ENCODE assay signal across 20 cellular contexts in genomic region chr7:150996289-150997074, GRCh38. TPM values are rescaled to one million over a fixed set of nuclear protein-coding genes. Genes with fewer than 3 reads are reported as not detected.
DNase-seq lines count a peak whose midpoint lies in the region; ATAC-seq and TF ChIP-seq lines count a peak whose summit lies in the region.
"Had no signal": no experiment of that assay in that cellular context is flagged by ENCODE, and none has a peak within 500 bp of the region (broad histone marks: within the 10 kb centered on the region; RNA-seq: fewer than 3 reads in every experiment).

No MANE protein-coding gene starts in this region.

- CTCF ChIA-PET in activated naive CD4-positive, alpha-beta T cell treated with anti-CD3 and anti-CD28 coated beads, Interleukin-2, amount 10 ng/mL, durations not matched to agents 7 days and 5 days (lab: Charles Lee), result interaction anchor here (1.7 to 2.0 kb wide), 2 partner anchors 10 to 22 kb away, joined by 4 to 9 read pairs; no protein-coding TSS in a partner anchor
- CTCF ChIA-PET in HEK293 (lab: Yijun Ruan, JAX) (interaction anchor here (0.6 kb wide), 1 partner anchor 1195 kb away, joined by 8 read pairs; no protein-coding TSS in a partner anchor), WTC11 (lab: Charles Lee) (interaction anchor here (0.6 to 5.5 kb wide), 9 partner anchors 11 to 98 kb away, joined by 3 to 61 read pairs (median 3); no protein-coding TSS in a partner anchor)

- no peaks in the 10 kb centered on the region for H3K36me3 ChIP-seq in HEK293 (ENCODE audit: control insufficient read depth in 2 of 2, insufficient read depth in 1 of 2, low read length in 2 of 2)
- H3K36me3 ChIP-seq: tibial artery had no signal

- H3K4me1 Mint-ChIP-seq in activated naive CD4-positive, alpha-beta T cell treated with anti-CD3 and anti-CD28 coated beads, Interleukin-2, amount 10 ng/mL, durations not matched to agents 7 days and 5 days, result peaks cover 51% of the 10 kb centered on the region
- peaks cover 12% of the 10 kb centered on the region for H3K4me1 Mint-ChIP-seq in WTC11
- H3K4me1 Mint-ChIP-seq in naive thymus-derived CD8-positive, alpha-beta T cell, result peaks cover 20 to 58% (median 49%) of the 10 kb centered on the region in 4 donors

- no peaks in the 10 kb centered on the region for H3K9me3 ChIP-seq in HEK293 (ENCODE audit: control insufficient read depth, insufficient read depth, low read depth, low read length)

- H3K4me3 Mint-ChIP-seq in activated naive CD4-positive, alpha-beta T cell treated with anti-CD3 and anti-CD28 coated beads, Interleukin-2, amount 10 ng/mL, durations not matched to agents 7 days and 5 days, result peak overlapping the region; percentile 33
- H3K4me3 Mint-ChIP-seq in WTC11, result no peak overlapping the region
- H3K4me3 Mint-ChIP-seq in naive thymus-derived CD8-positive, alpha-beta T cell, result peak overlapping the region in 2 of 10 donors; percentile 19 to 32
- H3K4me3 Mint-ChIP-seq: activated CD4-positive, alpha-beta memory T cell treated with anti-CD3 and anti-CD28 coated beads, Interleukin-2, amount 10 ng/mL, durations not matched to agents 7 days and 5 days had no signal

- H3K27me3 Mint-ChIP-seq in activated naive CD4-positive, alpha-beta T cell treated with anti-CD3 and anti-CD28 coated beads, Interleukin-2, amount 10 ng/mL, durations not matched to agents 7 days and 5 days, result peaks cover 9% of the 10 kb centered on the region
- H3K27me3 Mint-ChIP-seq in WTC11 (ENCODE audit: low read depth), result peaks cover 2% of the 10 kb centered on the region; the same call in 1 of the 2 replicates
- peaks cover 0 to 3% (median 0%) of the 10 kb centered on the region in 5 donors for H3K27me3 Mint-ChIP-seq in naive thymus-derived CD8-positive, alpha-beta T cell
- H3K27me3 Mint-ChIP-seq: activated CD4-positive, alpha-beta memory T cell treated with anti-CD3 and anti-CD28 coated beads, Interleukin-2, amount 10 ng/mL, durations not matched to agents 7 days and 5 days had no signal

- POLR2A ChIA-PET in HEK293 (lab: Yijun Ruan, JAX) (no interaction called here), WTC11 (lab: Charles Lee) (interaction anchor here (0.9 kb wide), 1 partner anchor 17 kb away, joined by 3 read pairs; no protein-coding TSS in a partner anchor)
- POLR2A ChIA-PET in naive thymus-derived CD8-positive, alpha-beta T cell (lab: Charles Lee), result interaction anchor here (1.0 to 3.6 kb wide), 3 partner anchors 11 to 61 kb away, joined by 3 to 17 read pairs (median 5); no protein-coding TSS in a partner anchor

- no peak overlapping the region for H3K27ac ChIP-seq in HEK293 (ENCODE audit: extremely low read depth, low read depth, low read length)
- H3K27ac ChIP-seq: parathyroid adenoma, skin epidermis, tibial artery had no signal

- H3K27ac Mint-ChIP-seq in activated naive CD4-positive, alpha-beta T cell treated with anti-CD3 and anti-CD28 coated beads, Interleukin-2, amount 10 ng/mL, durations not matched to agents 7 days and 5 days, result no peak overlapping the region
- H3K27ac Mint-ChIP-seq in WTC11, result no peak overlapping the region
- H3K27ac Mint-ChIP-seq in naive thymus-derived CD8-positive, alpha-beta T cell, result peak overlapping the region in 1 of 10 donors; percentile 43
- H3K27ac Mint-ChIP-seq: activated CD4-positive, alpha-beta memory T cell treated with anti-CD3 and anti-CD28 coated beads, Interleukin-2, amount 10 ng/mL, durations not matched to agents 7 days and 5 days; activated T-helper 2 cell treated with anti-CD3 and anti-CD28 coated beads, Interferon-gamma antibody, Interleukin-2, Interleukin-4, amounts not matched to agents 10 μg/mL and 5 μg/mL and 100 μg/mL, durations not matched to agents 14 hours and 24 hours and 36 hours had no signal

- ATAC-seq in WTC11, result peak; percentile 2; the same call in 1 of the 2 replicates
- ATAC-seq in naive thymus-derived CD8-positive, alpha-beta T cell, result peak; percentile 26 to 40
- ATAC-seq in GM19397 (IDR thresholded peaks at IDR 0.05; ENCODE audit: unreplicated experiment), result no peak

- no peak overlapping the region for H3K4me3 ChIP-seq in HEK293 (ENCODE audit: low read depth, low read length)
- H3K4me3 ChIP-seq: skin epidermis, tibial artery had no signal

- H3K9me3 Mint-ChIP-seq in activated naive CD4-positive, alpha-beta T cell treated with anti-CD3 and anti-CD28 coated beads, Interleukin-2, amount 10 ng/mL, durations not matched to agents 7 days and 5 days, result peaks cover 4% of the 10 kb centered on the region
- 0 out of 2 replicates have a peak, but pooled peaks cover under 1% of the 10 kb centered on the region for H3K9me3 Mint-ChIP-seq in WTC11
- H3K9me3 Mint-ChIP-seq in naive thymus-derived CD8-positive, alpha-beta T cell, result peaks cover 0 to 9% (median under 1%) of the 10 kb centered on the region in 9 donors
- H3K9me3 Mint-ChIP-seq: activated T-helper 2 cell treated with anti-CD3 and anti-CD28 coated beads, Interferon-gamma antibody, Interleukin-2, Interleukin-4, amounts not matched to agents 10 μg/mL and 5 μg/mL and 100 μg/mL, durations not matched to agents 14 hours and 24 hours and 36 hours had no signal

- no peaks in the 10 kb centered on the region for H3K4me1 ChIP-seq in HEK293 (ENCODE audit: control insufficient read depth, insufficient read depth, low read length)
- H3K4me1 ChIP-seq: parathyroid adenoma, tibial artery had no signal

- DNase-seq in activated naive CD4-positive, alpha-beta T cell treated with anti-CD3 and anti-CD28 coated beads, Interleukin-2, amount 10 ng/mL, durations not matched to agents 7 days and 5 days, result no peak
- no peak for DNase-seq in activated naive CD4-positive, alpha-beta T cell treated with Interleukin-2 at 50 U/mL for 16 hours
- DNase-seq in WTC11 (ENCODE audit: low spot score) (no peak), medulla oblongata (ENCODE audit: extremely low spot score) (no peak), NCI-H1105 (lab: John Stamatoyannopoulos, UW) (no peak)
- no peak for DNase-seq in naive thymus-derived CD8-positive, alpha-beta T cell
- DNase-seq: activated CD4-positive, alpha-beta memory T cell treated with anti-CD3 and anti-CD28 coated beads, Interleukin-2, amount 10 ng/mL, durations not matched to agents 7 days and 5 days; amygdala; Calu3; GDM1; hypothalamus; NCI-H2081; NCI-H524; tibial artery had no signal

- TF ChIP-seq CTCF in HEK293 (tag by site-specific recombination; IDR thresholded peaks at IDR 0.05) (no peak), WTC11 (IDR thresholded peaks at IDR 0.05) (no peak)

- H3K36me3 Mint-ChIP-seq in activated naive CD4-positive, alpha-beta T cell treated with anti-CD3 and anti-CD28 coated beads, Interleukin-2, amount 10 ng/mL, durations not matched to agents 7 days and 5 days, result peaks cover 18% of the 10 kb centered on the region
- H3K36me3 Mint-ChIP-seq in WTC11, result no peaks in the 10 kb centered on the region
- peaks cover 0 to 2% (median 0%) of the 10 kb centered on the region in 3 donors for H3K36me3 Mint-ChIP-seq in naive thymus-derived CD8-positive, alpha-beta T cell

TF ChIP-seq in HEK293, 187 proteins besides CTCF, POLR2A, EP300 and RAD21 (continues in another document):
- TF ChIP-seq ZFP3 (tag by site-specific recombination; IDR thresholded peaks at IDR 0.05; ENCODE audit: low read depth) (no peak), SETDB1 (IDR thresholded peaks at IDR 0.05; ENCODE audit: insufficient read length, low read length) (no peak), ZFHX2 (tag by site-specific recombination; conservative IDR thresholded peaks at IDR 0.05) (peak; percentile 18; the same call in 1 of the 2 replicates)

TF ChIP-seq in WTC11, 78 proteins besides CTCF, POLR2A, EP300 and RAD21:
- TF ChIP-seq FOXP1 (CRISPR knock-in tag; IDR thresholded peaks at IDR 0.05; ENCODE audit: borderline replicate concordance) (0 out of 2 replicates have a peak, but pooled peaks have one; percentile 4), GRHL2 (CRISPR knock-in tag; IDR thresholded peaks at IDR 0.05; ENCODE audit: insufficient replicate concordance, severe bottlenecking) (no peak)

RNA-seq across cellular contexts. Expression of gene NOS3, which starts 5.7 kb away (rescaled TPM):
- total RNA-seq in WTC11 (2021), result 5.7 to 7.0 TPM (median 6.6 TPM) in 3 replicates
- total RNA-seq in naive thymus-derived CD8-positive, alpha-beta T cell, result 1 to 10 TPM; 1.7 to 1.8 TPM
- 1 to 10 TPM; 1.4 to 3.3 (median 2.0) TPM for polyA plus RNA-seq in naive thymus-derived CD8-positive, alpha-beta T cell
- total RNA-seq: SK-MEL-5 had no signal

RNA-seq across cellular contexts. Expression of gene KCNH2, which starts 18.4 kb away (rescaled TPM):
- total RNA-seq in WTC11 (2021), result 13.9 to 16.2 TPM (median 14.6 TPM) in 3 replicates
- 1 to 10 TPM; 1.3 to 1.6 TPM for total RNA-seq in naive thymus-derived CD8-positive, alpha-beta T cell
- polyA plus RNA-seq in naive thymus-derived CD8-positive, alpha-beta T cell, result 1 to 10 TPM in 2 of 3 donors, under 1 TPM in 1; 0.45 to 2.5 (median 1.5) TPM

RNA-seq across cellular contexts. Expression of gene ATG9B, which starts 27.8 kb away (rescaled TPM):
- 2.4 to 3.8 TPM (median 2.4 TPM) in 3 replicates for total RNA-seq in WTC11 (2021)
- 10 to 100 TPM; 34.6 to 42.2 TPM for total RNA-seq in naive thymus-derived CD8-positive, alpha-beta T cell
- polyA plus RNA-seq in naive thymus-derived CD8-positive, alpha-beta T cell, result 10 to 100 TPM in 2 of 3 donors, 1 to 10 TPM in 1; 9.2 to 39.1 (median 24.7) TPM

RNA-seq across cellular contexts. Expression of gene ABCB8, which starts 31.8 kb away (rescaled TPM):
- total RNA-seq in WTC11 (2021), result 27.9 to 35.9 TPM (median 28.4 TPM) in 3 replicates
- total RNA-seq in naive thymus-derived CD8-positive, alpha-beta T cell, result 10 to 100 TPM; 71.3 to 74.7 TPM
- polyA plus RNA-seq in naive thymus-derived CD8-positive, alpha-beta T cell, result 10 to 100 TPM; 17.1 to 18.4 (median 17.4) TPM

RNA-seq across cellular contexts. Expression of gene ASIC3, which starts 51.8 kb away (rescaled TPM):
- 3.4 to 5.5 TPM (median 5.2 TPM) in 3 replicates for total RNA-seq in WTC11 (2021)
- total RNA-seq in naive thymus-derived CD8-positive, alpha-beta T cell, result 10 to 100 TPM; 13.5 TPM
- not detected for polyA plus RNA-seq in naive thymus-derived CD8-positive, alpha-beta T cell
